ENCODE assay signal across 8 cellular contexts in the genomic region with DNA sequence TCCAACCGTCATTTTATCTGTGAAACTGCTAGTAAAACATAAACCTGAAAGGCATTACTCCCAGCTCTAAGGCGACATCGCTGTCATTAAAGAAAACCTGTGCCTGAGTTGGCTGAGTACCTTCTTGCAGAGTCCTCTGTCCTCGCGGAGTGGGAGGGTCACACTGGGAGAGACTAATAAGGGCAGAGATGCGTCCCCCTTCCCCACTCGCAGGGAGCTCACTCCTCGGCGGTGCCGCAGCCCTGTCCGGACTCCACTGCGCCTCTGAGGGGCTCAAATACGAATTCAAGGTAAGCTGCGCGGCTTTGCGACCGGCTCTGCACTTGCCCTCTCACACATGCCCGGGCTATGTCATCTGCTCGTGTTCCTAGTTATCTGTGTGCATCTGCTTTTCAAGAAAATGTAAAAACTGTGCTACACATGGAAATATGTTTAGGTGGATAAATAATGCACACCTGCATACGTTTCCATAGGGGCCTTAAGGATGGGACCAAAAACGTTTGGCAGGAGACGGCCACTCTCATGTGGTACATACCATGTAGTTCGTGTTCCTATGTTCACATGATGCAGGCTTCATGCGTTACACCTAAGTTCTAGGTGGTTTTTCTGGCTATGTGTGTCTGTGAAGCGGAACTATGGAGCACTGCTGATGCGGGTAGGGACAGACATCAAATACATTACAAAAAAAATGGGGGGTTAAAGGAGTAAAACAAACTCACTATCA. TPM values are rescaled to one million over a fixed set of nuclear protein-coding genes. Genes with fewer than 3 reads are reported as not detected.
DNase-seq lines count a peak whose midpoint lies in the region; ATAC-seq and TF ChIP-seq lines count a peak whose summit lies in the region.

A gene (plus strand): TSS at position 206 of the 724 bp plus-strand sequence. CDS start 13,012 bp downstream, outside the sequence.

- CTCF ChIA-PET in Caco-2 (lab: Charles Lee), result no interaction called here

- TF ChIP-seq CTCF in Caco-2 (IDR thresholded peaks at IDR 0.05; ENCODE audit: insufficient read depth in 1 of 2, low read depth in 1 of 2, low read length in 1 of 2, severe bottlenecking in 1 of 2, unreplicated experiment in 1 of 2) (no peak), coronary artery (IDR thresholded peaks at IDR 0.05) (no peak), stomach (IDR thresholded peaks at IDR 0.05) (no peak)

- DNase-seq in Caco-2 (peak in 1 of 2 experiments; percentile 17), T-helper 9 cell (peak; percentile 2), coronary artery (ENCODE audit: low spot score) (no peak), lung microvascular endothelial cell (ENCODE audit: low read depth in 2 of 2) (peak; percentile 3), stomach (no peak), NCI-H2107 (lab: John Stamatoyannopoulos, UW) (no peak)

- peaks cover 5% of the 10 kb centered on the region for H3K4me1 ChIP-seq in Caco-2
- H3K4me1 ChIP-seq in stomach, result peaks cover 13 to 20% (median 18%) of the 10 kb centered on the region in 4 donors

- no peak for TF ChIP-seq EP300 in stomach (IDR thresholded peaks at IDR 0.05)

- H3K27ac ChIP-seq in coronary artery (peak within 1 kb of the TSS; percentile 35 to 80), stomach (peak within 1 kb of the TSS in 4 of 5 donors; percentile 30 to 82 (median 75))

- H3K4me1 Mint-ChIP-seq in Caco-2 (ENCODE audit: low read depth, unreplicated experiment), result peaks cover 4% of the 10 kb centered on the region

- H3K36me3 ChIP-seq in Caco-2 (ENCODE audit: control insufficient read depth, insufficient read depth, low read length) (no peaks in the 10 kb centered on the region), stomach (no peaks in the 10 kb centered on the region)

- no peak within 1 kb of the TSS for H3K27ac Mint-ChIP-seq in Caco-2 (ENCODE audit: unreplicated experiment)

- intact Hi-C loops in Caco-2 (cut with micrococcal nuclease; ENCODE audit: unreplicated experiment) (loop anchor here (1.0 to 5.0 kb wide), 2 partner anchors 31 to 134 kb away; no protein-coding TSS in a partner anchor), stomach (cut with DNase I; ENCODE audit: low total_unique reads) (no loop called here)

- H3K4me3 ChIP-seq in Caco-2 (ENCODE audit: low read depth, low read length) (peak within 1 kb of the TSS; percentile 53), coronary artery (peak within 1 kb of the TSS; percentile 87), stomach (peak within 1 kb of the TSS; percentile 61 to 80 (median 67))

- 2 to 4% (median 2%) methylated on average over 26 of the region's 26 CpGs for WGBS in stomach, 5 donors

- H3K9me3 Mint-ChIP-seq in Caco-2 (ENCODE audit: unreplicated experiment), result no peaks in the 10 kb centered on the region

- peak within 1 kb of the TSS; percentile 81 for H3K4me3 Mint-ChIP-seq in Caco-2 (ENCODE audit: unreplicated experiment)

- H3K9me3 ChIP-seq in Caco-2 (no peaks in the 10 kb centered on the region), stomach (no peaks in the 10 kb centered on the region)

- no peaks in the 10 kb centered on the region for H3K36me3 Mint-ChIP-seq in Caco-2 (ENCODE audit: insufficient read depth, unreplicated experiment)

- no peak for TF ChIP-seq POLR2A in stomach (IDR thresholded peaks at IDR 0.05)

- H3K27me3 ChIP-seq in Caco-2 (replicated peaks; ENCODE audit: control insufficient read depth, insufficient read depth, low read length) (no peaks in the 10 kb centered on the region), stomach (peaks cover 0 to 29% (median 17%) of the 10 kb centered on the region in 3 donors)

- POLR2A ChIA-PET in Caco-2 (lab: Charles Lee), result no interaction called here

- ATAC-seq in GM19397 (IDR thresholded peaks at IDR 0.05; ENCODE audit: unreplicated experiment) (peak; percentile 56), HG03442 (IDR thresholded peaks at IDR 0.05; ENCODE audit: unreplicated experiment) (peak; percentile 48)

- peaks cover 11% of the 10 kb centered on the region for H3K27me3 Mint-ChIP-seq in Caco-2 (ENCODE audit: insufficient read depth, unreplicated experiment)

- no TSS peak for BruUV-seq in Caco-2 (replicated peaks; lab: Mats Ljungman, UMichigan)

RNA-seq across cellular contexts. Expression of the gene that starts here (rescaled TPM):
- total RNA-seq in Caco-2 (2022), result not detected in 2 replicates
- not detected in 2 replicates for total RNA-seq in lung microvascular endothelial cell
- 10 to 100 TPM in 2 of 5 donors, 1 to 10 TPM in 1, under 1 TPM in 1, not detected in 1; 0.45 to 13.4 (median 7.1) TPM for total RNA-seq in stomach
- under 1 TPM in 1 of 3 donors, not detected in 2; 0.13 TPM for polyA plus RNA-seq in stomach

Comparison
In these comparisons a context has a peak if more than half of its experiments do, and no peak if none do; other contexts are left out.
1. Peak in DNase-seq in lung microvascular endothelial cell; RNA of the gene not detected or under 1 TPM.